ENCODE assay signal across 17 cellular contexts in the genomic region with DNA sequence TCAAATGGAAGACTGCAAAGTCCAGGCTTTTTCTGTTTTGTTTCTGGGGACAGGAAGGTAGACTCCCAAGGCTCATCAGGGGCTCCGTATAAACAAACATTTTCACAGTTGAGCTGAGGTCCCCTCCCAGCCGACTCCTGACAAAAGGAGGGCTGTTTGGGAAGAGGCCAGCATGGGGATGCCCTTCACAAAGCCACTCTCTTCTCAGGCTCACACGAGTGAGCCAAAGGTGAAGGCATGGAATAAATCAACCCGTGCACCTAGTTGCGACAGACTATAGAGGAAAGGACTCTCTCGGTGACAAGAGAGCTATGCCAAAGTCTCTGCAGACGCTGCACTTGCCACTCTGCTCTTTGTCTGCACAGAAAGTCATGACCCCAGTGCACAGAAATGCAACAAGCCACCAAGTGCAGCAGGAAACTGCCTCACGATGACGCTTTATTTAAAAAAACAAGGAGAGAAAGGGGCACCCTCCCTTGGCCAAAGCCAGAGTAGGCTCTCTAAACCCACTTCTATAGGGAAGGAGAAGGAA. TPM values are rescaled to one million over a fixed set of nuclear protein-coding genes. Genes with fewer than 3 reads are reported as not detected.
DNase-seq lines count a peak whose midpoint lies in the region; ATAC-seq and TF ChIP-seq lines count a peak whose summit lies in the region.
"Had no signal": no experiment of that assay in that cellular context is flagged by ENCODE, and none has a peak within 500 bp of the region (broad histone marks: within the 10 kb centered on the region; RNA-seq: fewer than 3 reads in every experiment).

No MANE protein-coding gene starts in this region.

- peaks cover 96% of the 10 kb centered on the region for H3K4me1 Mint-ChIP-seq in mesothelial cell of epicardium
- H3K4me1 Mint-ChIP-seq: activated naive CD4-positive, alpha-beta T cell treated with anti-CD3 and anti-CD28 coated beads, Interleukin-2, amount 10 ng/mL, durations not matched to agents 7 days and 5 days; T-helper 17 cell had no signal

- no peaks in the 10 kb centered on the region for H3K27me3 ChIP-seq in esophagus muscularis mucosa
- no peaks in the 10 kb centered on the region for H3K27me3 ChIP-seq in stomach smooth muscle (ENCODE audit: control insufficient read depth in 1 of 2, insufficient read depth in 2 of 2, low read length in 2 of 2)

- no peaks in the 10 kb centered on the region for H3K9me3 Mint-ChIP-seq in mesothelial cell of epicardium
- H3K9me3 Mint-ChIP-seq: activated CD4-positive, alpha-beta memory T cell treated with anti-CD3 and anti-CD28 coated beads for 36 hours; activated naive CD4-positive, alpha-beta T cell treated with anti-CD3 and anti-CD28 coated beads, Interleukin-2, amount 10 ng/mL, durations not matched to agents 7 days and 5 days had no signal

- H3K9me3 ChIP-seq in esophagus muscularis mucosa (no peaks in the 10 kb centered on the region), stomach smooth muscle (ENCODE audit: control insufficient read depth in 2 of 2, low read length in 2 of 2) (no peaks in the 10 kb centered on the region)

- H3K27ac Mint-ChIP-seq in mesothelial cell of epicardium = peak overlapping the region; percentile 81
- H3K27ac Mint-ChIP-seq: activated CD4-positive, alpha-beta memory T cell treated with anti-CD3 and anti-CD28 coated beads for 36 hours; activated naive CD4-positive, alpha-beta T cell treated with anti-CD3 and anti-CD28 coated beads, Interleukin-2, amount 10 ng/mL, durations not matched to agents 7 days and 5 days; T-helper 17 cell had no signal

- TF ChIP-seq CTCF in RWPE1 (conservative IDR thresholded peaks at IDR 0.05; ENCODE audit: low read depth) (no peak), esophagus muscularis mucosa (IDR thresholded peaks at IDR 0.05) (no peak), mesothelial cell of epicardium (IDR thresholded peaks at IDR 0.05; ENCODE audit: unreplicated experiment) (no peak)

- no peak for ATAC-seq in GM19397 (IDR thresholded peaks at IDR 0.05; ENCODE audit: unreplicated experiment)
- ATAC-seq: T-helper 17 cell had no signal

- H3K27me3 Mint-ChIP-seq in mesothelial cell of epicardium (ENCODE audit: low read depth) = no peaks in the 10 kb centered on the region

- POLR2A ChIA-PET in RWPE1 (lab: Yijun Ruan, JAX; ENCODE audit: low non-redundant PET) = no interaction called here

- peaks cover 29% of the 10 kb centered on the region for H3K36me3 Mint-ChIP-seq in mesothelial cell of epicardium
- H3K36me3 Mint-ChIP-seq: activated CD4-positive, alpha-beta memory T cell treated with anti-CD3 and anti-CD28 coated beads for 36 hours; activated naive CD4-positive, alpha-beta T cell treated with anti-CD3 and anti-CD28 coated beads, Interleukin-2, amount 10 ng/mL, durations not matched to agents 7 days and 5 days had no signal

- intact Hi-C loops in esophagus muscularis mucosa (cut with DNase I) (no loop called here), posterior cingulate gyrus (cut with DNase I) (no loop called here)

- peaks cover 5 to 89% (median 43%) of the 10 kb centered on the region in 4 donors for H3K36me3 ChIP-seq in esophagus muscularis mucosa
- peaks cover 34 to 50% of the 10 kb centered on the region in 2 donors for H3K36me3 ChIP-seq in stomach smooth muscle (ENCODE audit: control insufficient read depth in 2 of 2, insufficient read depth in 2 of 2, low read length in 2 of 2)

- peak overlapping the region; percentile 26 for H3K4me3 Mint-ChIP-seq in mesothelial cell of epicardium
- H3K4me3 Mint-ChIP-seq: activated CD4-positive, alpha-beta memory T cell treated with anti-CD3 and anti-CD28 coated beads for 36 hours; activated naive CD4-positive, alpha-beta T cell treated with anti-CD3 and anti-CD28 coated beads, Interleukin-2, amount 10 ng/mL, durations not matched to agents 7 days and 5 days; T-helper 17 cell had no signal

- H3K9ac ChIP-seq in stomach smooth muscle (ENCODE audit: low read length in 2 of 2) = peak overlapping the region in 1 of 2 donors; percentile 57

- TF ChIP-seq EP300 in esophagus muscularis mucosa (IDR thresholded peaks at IDR 0.05) = no peak

- no peak for DNase-seq in RWPE1 (ENCODE audit: low spot score)
- no peak for DNase-seq in esophagus muscularis mucosa (ENCODE audit: extremely low spot score)
- DNase-seq in mesothelial cell of epicardium (ENCODE audit: low spot score in 2 of 2, unreplicated experiment in 2 of 2) = no peak
- DNase-seq in posterior cingulate gyrus = no peak
- no peak for DNase-seq in OCI-M1 (lab: John Stamatoyannopoulos, UW)
- no peak for DNase-seq in iPS-NIHi11 (ENCODE audit: low spot score)
- DNase-seq: activated CD4-positive, alpha-beta memory T cell treated with anti-CD3 and anti-CD28 coated beads for 36 hours; activated naive CD4-positive, alpha-beta T cell treated with anti-CD3 and anti-CD28 coated beads, Interleukin-2, amount 10 ng/mL, durations not matched to agents 7 days and 5 days; C1 segment of cervical spinal cord; hippocampal formation; KG1; NCI-H187 treated with DMSO at 0.1 percent for 48 hours; PC-9; stimulated activated CD4-positive, alpha-beta T cell treated with anti-CD3 and anti-CD28 coated beads, Interleukin-15, amount 100 ng/mL, for 24 hours; T-helper 17 cell had no signal

- peaks cover 46 to 60% (median 55%) of the 10 kb centered on the region in 4 donors for H3K4me1 ChIP-seq in esophagus muscularis mucosa
- peaks cover 49% of the 10 kb centered on the region for H3K4me1 ChIP-seq in stomach smooth muscle (ENCODE audit: control insufficient read depth, insufficient read depth, low read length)

- CTCF ChIA-PET in RWPE1 (lab: Yijun Ruan, JAX) = interaction anchor here (0.6 kb wide), 1 partner anchor 33 kb away, joined by 3 read pairs; no protein-coding TSS in a partner anchor

- TF ChIP-seq POLR2A in esophagus muscularis mucosa (IDR thresholded peaks at IDR 0.05; ENCODE audit: low read depth) = no peak

- H3K4me3 ChIP-seq in esophagus muscularis mucosa = peak overlapping the region in 2 of 4 donors; percentile 25 to 36
- H3K4me3 ChIP-seq in stomach smooth muscle (ENCODE audit: low read length in 2 of 2) = peak overlapping the region; percentile 35 to 47
- H3K4me3 ChIP-seq: PC-9 had no signal

- 48% methylated on average over 9 of the region's 9 CpGs for WGBS in esophagus muscularis mucosa

- H3K27ac ChIP-seq in RWPE1 = peak overlapping the region; percentile 52
- H3K27ac ChIP-seq in esophagus muscularis mucosa (replicated peaks in 1 of 4) = peak overlapping the region; percentile 42 to 68 (median 58)
- peak overlapping the region; percentile 43 for H3K27ac ChIP-seq in stomach smooth muscle (ENCODE audit: low read length)
- H3K27ac ChIP-seq: PC-9 had no signal

RNA-seq across cellular contexts. Expression of a gene that starts 21.1 kb away (rescaled TPM):
- total RNA-seq in esophagus muscularis mucosa (10 to 100 TPM; 30.7 to 41.9 (median 36.3) TPM), mesothelial cell of epicardium (70.6 to 74.1 TPM (median 70.9 TPM) in 3 replicates)
